ENCODE assay signal across 20 cellular contexts in the genomic region with DNA sequence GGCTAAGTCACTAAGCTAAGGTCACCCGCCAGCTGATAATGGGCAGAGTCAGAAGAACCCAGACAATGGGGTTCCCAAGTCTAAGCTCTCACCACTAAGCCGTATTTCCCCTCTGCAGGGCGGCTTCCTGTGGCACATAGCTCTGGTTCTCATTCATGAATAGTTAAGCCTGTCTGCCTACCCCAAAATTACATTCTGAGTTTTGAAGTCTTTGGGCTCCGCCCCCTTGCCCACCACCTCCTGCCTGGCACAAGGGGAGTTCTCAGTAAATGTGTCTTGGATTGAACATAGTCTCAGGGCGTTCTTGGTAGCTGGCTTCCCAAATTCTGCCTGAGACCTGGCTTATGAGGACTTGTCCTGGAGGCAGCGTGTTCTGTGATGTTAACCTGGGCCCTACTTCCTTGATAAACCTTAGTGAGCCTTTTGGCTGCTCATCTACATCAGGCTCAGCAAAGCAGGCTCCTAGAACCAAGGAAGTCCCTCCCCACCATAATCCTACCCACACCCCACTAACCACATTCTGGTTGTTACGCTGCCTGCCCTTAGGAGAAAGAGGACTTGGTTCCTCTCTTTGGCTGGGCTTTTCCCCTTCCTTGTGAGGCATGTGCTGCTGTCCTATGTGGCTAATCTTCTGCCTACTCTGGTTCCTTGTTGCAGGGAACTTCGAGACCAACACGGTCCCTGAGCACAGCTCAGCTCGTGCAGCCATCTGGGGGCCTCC. TPM values are rescaled to one million over a fixed set of nuclear protein-coding genes. Genes with fewer than 3 reads are reported as not detected.
A peak's percentile ranks its signal among the peaks of the same experiment; 100 is the strongest.
DNase-seq lines count a peak whose midpoint lies in the region; ATAC-seq and TF ChIP-seq lines count a peak whose summit lies in the region.
"Had no signal": no experiment of that assay in that cellular context is flagged by ENCODE, and none has a peak within 500 bp of the region (broad histone marks: within the 10 kb centered on the region; RNA-seq: fewer than 3 reads in every experiment).

No MANE protein-coding gene starts in this region.

- H3K27ac ChIP-seq in IMR-90 (ENCODE audit: insufficient read depth, low read length) = no peak overlapping the region
- peak overlapping the region; percentile 56 for H3K27ac ChIP-seq in naive thymus-derived CD4-positive, alpha-beta T cell (ENCODE audit: low read depth, low read length)
- H3K27ac ChIP-seq: GM23248, parathyroid adenoma, sigmoid colon had no signal

- H3K4me2 ChIP-seq in IMR-90 (ENCODE audit: low read depth, low read length) = no peak overlapping the region

- TF ChIP-seq RAD21 in IMR-90 (IDR thresholded peaks at IDR 0.05; ENCODE audit: low read length) = no peak

- H3K79me1 ChIP-seq in IMR-90 (ENCODE audit: low read depth in 1 of 2, low read length in 2 of 2) = no peaks in the 10 kb centered on the region

- H3K9me3 ChIP-seq in IMR-90 (ENCODE audit: control insufficient read depth, insufficient read depth, low read length) = no peaks in the 10 kb centered on the region
- no peaks in the 10 kb centered on the region for H3K9me3 ChIP-seq in naive thymus-derived CD4-positive, alpha-beta T cell (ENCODE audit: control insufficient read depth in 2 of 3, low read length in 3 of 3)
- H3K9me3 ChIP-seq: MG63, sigmoid colon had no signal

- H3K36me3 Mint-ChIP-seq in T-cell = no peaks in the 10 kb centered on the region
- no peaks in the 10 kb centered on the region for H3K36me3 Mint-ChIP-seq in naive thymus-derived CD4-positive, alpha-beta T cell
- H3K36me3 Mint-ChIP-seq: naive B cell had no signal

- CTCF ChIA-PET in IMR-90 (lab: Yijun Ruan, JAX) (interaction anchor here (7.3 kb wide), 1 partner anchor 114 kb away, joined by 117 read pairs; no protein-coding TSS in a partner anchor), T-cell (lab: Charles Lee) (interaction anchor here (0.5 to 4.1 kb wide), 11 partner anchors 31 to 928 kb away, joined by 3 to 67 read pairs (median 3); no protein-coding TSS in a partner anchor)
- CTCF ChIA-PET in naive thymus-derived CD4-positive, alpha-beta T cell (lab: Charles Lee) = interaction anchor here (0.5 to 4.3 kb wide), 10 partner anchors 11 to 293 kb away, joined by 3 to 72 read pairs (median 3); no protein-coding TSS in a partner anchor

- no peak overlapping the region for H3K4me3 ChIP-seq in IMR-90 (ENCODE audit: insufficient read depth, low read depth, low read length)
- H3K4me3 ChIP-seq in naive thymus-derived CD4-positive, alpha-beta T cell (ENCODE audit: low read length) = no peak overlapping the region
- H3K4me3 ChIP-seq: GM23248, MG63, sigmoid colon had no signal

- TF ChIP-seq CTCF in IMR-90 (conservative IDR thresholded peaks at IDR 0.05; ENCODE audit: low read depth, low read length) = no peak

- POLR2A ChIA-PET in IMR-90 (lab: Charles Lee; ENCODE audit: unreplicated experiment) (no interaction called here), T-cell (lab: Charles Lee) (interaction anchor here in 1 of 2 donors (0.6 kb wide), 1 partner anchor 122 kb away, joined by 3 read pairs; no protein-coding TSS in a partner anchor)
- POLR2A ChIA-PET in naive thymus-derived CD4-positive, alpha-beta T cell (lab: Charles Lee) = interaction anchor here (0.7 to 17.1 kb wide), 3 partner anchors 19 to 48 kb away, joined by 3 to 642 read pairs (median 3); no protein-coding TSS in a partner anchor

- H3K4me1 ChIP-seq in IMR-90 (ENCODE audit: control insufficient read depth, insufficient read depth, low read length) = peaks cover 7% of the 10 kb centered on the region
- peaks cover 9 to 25% of the 10 kb centered on the region in 2 donors for H3K4me1 ChIP-seq in naive thymus-derived CD4-positive, alpha-beta T cell (ENCODE audit: control insufficient read depth in 2 of 2, insufficient read depth in 2 of 2, low read length in 2 of 2)
- H3K4me1 ChIP-seq: parathyroid adenoma had no signal

- no peak for TF ChIP-seq POLR2A in IMR-90 (IDR thresholded peaks at IDR 0.05; ENCODE audit: low read depth, low read length)

- no peak overlapping the region for H3K18ac ChIP-seq in IMR-90 (ENCODE audit: low read depth, low read length)

- H2AK5ac ChIP-seq in IMR-90 (ENCODE audit: low read depth, low read length) = 0 out of 2 replicates have a peak overlapping the region, but pooled peaks have one; percentile 11

- H3K4me1 Mint-ChIP-seq in T-cell = peaks cover 27 to 37% (median 36%) of the 10 kb centered on the region in 3 donors
- peaks cover 23 to 43% (median 35%) of the 10 kb centered on the region in 7 donors for H3K4me1 Mint-ChIP-seq in naive thymus-derived CD4-positive, alpha-beta T cell

- no peak overlapping the region for H3K4me3 Mint-ChIP-seq in T-cell
- peak overlapping the region in 3 of 10 donors; percentile 15 to 29 (median 21) for H3K4me3 Mint-ChIP-seq in naive thymus-derived CD4-positive, alpha-beta T cell

- H3K27me3 ChIP-seq in IMR-90 (ENCODE audit: control insufficient read depth, insufficient read depth, low read length) = no peaks in the 10 kb centered on the region
- H3K27me3 ChIP-seq in naive thymus-derived CD4-positive, alpha-beta T cell (ENCODE audit: control insufficient read depth in 2 of 2, insufficient read depth in 2 of 2, low read length in 2 of 2) = no peaks in the 10 kb centered on the region
- H3K27me3 ChIP-seq: MG63 had no signal

- H3K27ac Mint-ChIP-seq in T-cell = peak overlapping the region; percentile 21 to 74
- peak overlapping the region; percentile 60 to 88 (median 77) for H3K27ac Mint-ChIP-seq in naive thymus-derived CD4-positive, alpha-beta T cell

- H3K14ac ChIP-seq in IMR-90 (replicated peaks; ENCODE audit: low read depth, low read length) = no peak overlapping the region

- no peak overlapping the region for H4K8ac ChIP-seq in IMR-90 (ENCODE audit: low read depth in 2 of 2, low read length in 2 of 2)

- no peak overlapping the region for H3K56ac ChIP-seq in IMR-90 (ENCODE audit: extremely low read depth, insufficient read depth, low read length)

- BruUV-seq in IMR-90 (replicated peaks; lab: Mats Ljungman, UMichigan) = no TSS peak

- H2BK120ac ChIP-seq in IMR-90 (ENCODE audit: low read depth, low read length) = no peak overlapping the region; the same call in 1 of the 2 replicates

- H4K20me1 ChIP-seq in IMR-90 (ENCODE audit: insufficient read depth, low read length) = no peaks in the 10 kb centered on the region

- ATAC-seq in IMR-90 (ENCODE audit: low read depth) = no peak
- peak in 1 of 4 experiments; percentile 49 for ATAC-seq in T-cell (replicated peaks in 1 of 4)
- peak; percentile 8 for ATAC-seq in naive thymus-derived CD4-positive, alpha-beta T cell
- no peak for ATAC-seq in GM21529 (IDR thresholded peaks at IDR 0.05; ENCODE audit: unreplicated experiment)

- dilution Hi-C loops in IMR-90 (cut with HindIII; ENCODE audit: low sequenced_read_pairs, unreplicated experiment) = no loop called here

- 85% methylated on average over 4 of the region's 10 CpGs; no CpG with 5 or more reads in 1 of the 2 experiments for WGBS in IMR-90 (ENCODE audit: extremely low coverage in 2 of 2, insufficient read length in 1 of 2), 2 experiments

- peaks cover 6% of the 10 kb centered on the region; the same call in 1 of the 2 replicates for H3K9me1 ChIP-seq in IMR-90 (ENCODE audit: insufficient read depth, low read length)

- DNase-seq in CD1c-positive myeloid dendritic cell (ENCODE audit: extremely low spot score) (peak; percentile 82), IMR-90 (no peak), T-cell (peak in 7 of 34 experiments; percentile 8 to 37 (median 21)), NCI-H226 (no peak)
- no peak for DNase-seq in naive thymus-derived CD4-positive, alpha-beta T cell
- DNase-seq in stimulated activated CD4-positive, alpha-beta T cell treated with anti-CD3 and anti-CD28 coated beads, Interleukin-15, amount 100 ng/mL, for 24 hours = no peak
- DNase-seq: activated CD4-positive, CD25-positive, alpha-beta regulatory T cell; activated effector memory CD4-positive, alpha-beta T cell treated with anti-CD3 and anti-CD28 coated beads, Interleukin-2, amount 50 U/mL, for 16 hours; DMS 273 treated with DMSO at 0.1 percent for 48 hours; GM23248; mammary epithelial cell; MG63; naive B cell; NCI-H2029; NCI-H446 treated with DMSO at 0.1 percent for 48 hours; SHP77; sigmoid colon; T-helper 2 cell had no signal

- H3K4ac ChIP-seq in IMR-90 (ENCODE audit: low read depth, low read length) = 0 out of 2 replicates have a peak overlapping the region, but pooled peaks have one; percentile 4

- H3K9me3 Mint-ChIP-seq in T-cell = no peaks in the 10 kb centered on the region
- H3K9me3 Mint-ChIP-seq in naive thymus-derived CD4-positive, alpha-beta T cell = no peaks in the 10 kb centered on the region
- H3K9me3 Mint-ChIP-seq: naive B cell had no signal

- H3K9ac ChIP-seq in IMR-90 (ENCODE audit: low read depth, low read length) = no peak overlapping the region
- H3K9ac ChIP-seq: GM23248, parathyroid adenoma had no signal

- no peak overlapping the region for H3K23ac ChIP-seq in IMR-90 (ENCODE audit: low read depth, low read length)

- H3K36me3 ChIP-seq in IMR-90 (ENCODE audit: control insufficient read depth, insufficient read depth, low read length) = peaks cover 7% of the 10 kb centered on the region; the same call in 1 of the 2 replicates
- no peaks in the 10 kb centered on the region for H3K36me3 ChIP-seq in naive thymus-derived CD4-positive, alpha-beta T cell (ENCODE audit: control insufficient read depth in 2 of 3, insufficient read depth in 3 of 3, low read length in 3 of 3)
- H3K36me3 ChIP-seq: MG63, sigmoid colon had no signal

- H4K91ac ChIP-seq in IMR-90 (ENCODE audit: insufficient read depth, low read depth, low read length) = no peak overlapping the region

- no peak overlapping the region for H2AK9ac ChIP-seq in IMR-90 (replicated peaks; ENCODE audit: low read depth, low read length, poor library complexity)

- in situ Hi-C loops in IMR-90 (cut with MboI; ENCODE audit: low sequenced_read_pairs) = loop anchor here (5.0 to 10.0 kb wide), 3 partner anchors 112 to 274 kb away; no protein-coding TSS in a partner anchor

- no peaks in the 10 kb centered on the region for H3K27me3 Mint-ChIP-seq in T-cell
- H3K27me3 Mint-ChIP-seq in naive thymus-derived CD4-positive, alpha-beta T cell = peaks cover 0 to 13% (median 5%) of the 10 kb centered on the region in 5 donors
- H3K27me3 Mint-ChIP-seq: naive B cell had no signal

- peak overlapping the region; percentile 15 for H2AFZ ChIP-seq in IMR-90 (replicated peaks; ENCODE audit: low read length, poor library complexity)
- H2AFZ ChIP-seq: GM23248, parathyroid adenoma had no signal

- H4K5ac ChIP-seq in IMR-90 (ENCODE audit: low read depth, low read length) = no peak overlapping the region

- H2BK15ac ChIP-seq in IMR-90 (ENCODE audit: low read depth, low read length) = 0 out of 3 replicates have a peak overlapping the region, but pooled peaks have one; percentile 22

- H2BK20ac ChIP-seq in IMR-90 (ENCODE audit: low read depth, low read length) = no peak overlapping the region

- H2BK5ac ChIP-seq in IMR-90 (ENCODE audit: low read depth, low read length, poor library complexity, severe bottlenecking) = no peak overlapping the region

- intact Hi-C loops in IMR-90 (cut with micrococcal nuclease) = no loop called here
- intact Hi-C loops in naive thymus-derived CD4-positive, alpha-beta T cell (cut with micrococcal nuclease) = loop anchor here (10.0 kb wide), 3 partner anchors 494 to 776 kb away; partner anchors contain the start of genes CEMIP (in 1 of the 2) and MEX3B (in 1 of the 2)

RNA-seq across cellular contexts. Expression of gene STARD5, which starts 54.9 kb away (rescaled TPM):
- total RNA-seq in IMR-90 (2012; rRNA removed) (4.4 and 5.0 TPM in 2 replicates), T-cell (1 to 10 TPM; 5.8 to 8.5 (median 7.3) TPM)
- polyA plus RNA-seq in IMR-90 (2012; rRNA removed) = 20.4 and 22.8 TPM in 2 replicates
- 13.5 and 13.6 TPM in 2 replicates for polyA plus RNA-seq in IMR-90 (2012; cell fraction: cytosol; rRNA removed)
- polyA plus RNA-seq in IMR-90 (2012; cell fraction: nucleus; rRNA removed; ENCODE audit: low replicate concordance) = 68.7 and 105 TPM in 2 replicates
- 10 to 100 TPM in 3 of 5 experiments, 1 to 10 TPM in 2; 5.0 to 11.7 (median 10.1) TPM for total RNA-seq in naive thymus-derived CD4-positive, alpha-beta T cell
- polyA plus RNA-seq in naive thymus-derived CD4-positive, alpha-beta T cell = 10 to 100 TPM in 1 of 2 donors, 1 to 10 TPM in 1; 5.2 to 13.5 TPM
